ENCODE assay signal across 8 cellular contexts in genomic region chr19:53881482-53882390, GRCh38. TPM values are rescaled to one million over a fixed set of nuclear protein-coding genes. Genes with fewer than 3 reads are reported as not detected.
A peak's percentile ranks its signal among the peaks of the same experiment; 100 is the strongest.
DNase-seq lines count a peak whose midpoint lies in the region; ATAC-seq and TF ChIP-seq lines count a peak whose summit lies in the region.

Gene PRKCG (plus strand): TSS chr19:53882197. CDS start chr19:53882495, 298 bp downstream.

- intact Hi-C loops in right lobe of liver (cut with DNase I) = no loop called here

- WGBS in right lobe of liver (ENCODE audit: insufficient coverage, low coverage, low lambda C conversion rate, missing lambda C conversion rate) = 3% methylated on average over 22 of the region's 49 CpGs

- H3K4me3 ChIP-seq in right lobe of liver = peak within 1 kb of the TSS in 1 of 3 donors; percentile 21

- ATAC-seq in HG02642 (IDR thresholded peaks at IDR 0.05; ENCODE audit: poor library complexity, unreplicated experiment) (peak; percentile 42), right lobe of liver (peak; percentile 43 to 48 (median 46)), GM21619 (IDR thresholded peaks at IDR 0.05; ENCODE audit: unreplicated experiment) (no peak)

- H3K27ac ChIP-seq in caudate nucleus (ENCODE audit: low read depth, low read length) (peak within 1 kb of the TSS; percentile 58), right lobe of liver (no peak within 1 kb of the TSS)

- H3K36me3 ChIP-seq in right lobe of liver = no peaks in the 10 kb centered on the region

- peaks cover 0 to 11% of the 10 kb centered on the region in 2 donors for H3K27me3 ChIP-seq in right lobe of liver

- no peak for TF ChIP-seq POLR2A in right lobe of liver (IDR thresholded peaks at IDR 0.05)

- peaks cover 0 to 11% (median 0%) of the 10 kb centered on the region in 4 donors for H3K4me1 ChIP-seq in right lobe of liver

- TF ChIP-seq CTCF in right lobe of liver (IDR thresholded peaks at IDR 0.05) = peak; percentile 45 to 55 (median 48)

- DNase-seq in A172 (ENCODE audit: low spot score) (peak; percentile 65), T-helper 22 cell (ENCODE audit: low read depth) (peak; percentile 62), caudate nucleus (lab: John Stamatoyannopoulos, UW) (peak in 47 of 61 donors; percentile 5 to 83 (median 55)), right lobe of liver (peak in 2 of 3 donors; percentile 49 to 53), SIG-M5 (lab: John Stamatoyannopoulos, UW) (no peak)
- DNase-seq in stimulated activated naive CD4-positive, alpha-beta T cell (lab: John Stamatoyannopoulos, UW) = peak; percentile 45 to 80 (median 72)

- H3K9me3 ChIP-seq in right lobe of liver = no peaks in the 10 kb centered on the region

RNA-seq across cellular contexts. Expression of gene PRKCG, which starts in this region (rescaled TPM):
- total RNA-seq in A172 (2014; rRNA removed; shearing (Covaris generic)) = 2.2 TPM in 1 of 2 replicates, not detected in the other
- not detected for total RNA-seq in right lobe of liver

Comparison
In these comparisons a context has a peak if more than half of its experiments do, and no peak if none do; other contexts are left out.
1. Peak in DNase-seq and ATAC-seq in right lobe of liver; RNA of the gene not detected or under 1 TPM.